Comparison of ENCODE assay signal across 8 cellular contexts in genomic region chr3:51538115-51538458, GRCh38. TPM values are rescaled to one million over a fixed set of nuclear protein-coding genes. Genes with fewer than 3 reads are reported as not detected.
DNase-seq lines count a peak whose midpoint lies in the region; ATAC-seq and TF ChIP-seq lines count a peak whose summit lies in the region.

No MANE protein-coding gene starts in this region.

- no peak for ATAC-seq in HG02610 (IDR thresholded peaks at IDR 0.05; ENCODE audit: unreplicated experiment)
- ATAC-seq in HG03460 (IDR thresholded peaks at IDR 0.05; ENCODE audit: unreplicated experiment) = no peak

- TF ChIP-seq CTCF in dorsolateral prefrontal cortex (IDR thresholded peaks at IDR 0.05 in 54 of 56, conservative IDR thresholded peaks at IDR 0.05 in 2 of 56; ENCODE audit: low read depth in 1 of 56, partially characterized antibody in 56 of 56) = no peak

- intact Hi-C loops in dorsolateral prefrontal cortex (cut with DNase I) = loop anchor here (1.0 to 5.0 kb wide), 2 partner anchors 36 to 37 kb away; partner anchors contain the start of gene DCAF1 (in 1 of the 2)

- H3K36me3 ChIP-seq in mesodermal cell (ENCODE audit: control insufficient read depth, insufficient read depth, low read length) (peaks cover 19% of the 10 kb centered on the region), urinary bladder (ENCODE audit: insufficient read depth) (no peaks in the 10 kb centered on the region)

- H3K27me3 ChIP-seq in dorsolateral prefrontal cortex = no peaks in the 10 kb centered on the region

- peaks cover 8% of the 10 kb centered on the region for H3K4me1 ChIP-seq in mesodermal cell (ENCODE audit: control insufficient read depth, insufficient read depth, low read length, poor library complexity, severe bottlenecking)
- H3K4me1 ChIP-seq in urinary bladder (ENCODE audit: insufficient read depth) = no peaks in the 10 kb centered on the region

- H3K27ac ChIP-seq in dorsolateral prefrontal cortex = peak overlapping the region; percentile 13 to 95 (median 89)
- peak overlapping the region; percentile 95 for H3K27ac ChIP-seq in mesodermal cell (ENCODE audit: low read depth, low read length, severe bottlenecking)
- no peak overlapping the region for H3K27ac ChIP-seq in urinary bladder (ENCODE audit: low read depth)

- H3K4me3 ChIP-seq in dorsolateral prefrontal cortex (peak overlapping the region; percentile 68 to 98 (median 92)), mesodermal cell (ENCODE audit: extremely low read depth, insufficient read depth, low read length, poor library complexity, severe bottlenecking) (peak overlapping the region; percentile 92), urinary bladder (ENCODE audit: low read depth, low read length) (peak overlapping the region; percentile 95)

- WGBS in mesodermal cell (ENCODE audit: insufficient coverage in 2 of 2), 2 experiments = 43 to 45% methylated on average over 2 of the region's 7 CpGs
- 2% methylated on average over 7 of the region's 7 CpGs for WGBS in urinary bladder

- no peaks in the 10 kb centered on the region for H3K9me3 ChIP-seq in mesodermal cell (ENCODE audit: control insufficient read depth, low read length)

- DNase-seq in activated CD4-positive, alpha-beta T cell treated with anti-CD3 and anti-CD28 coated beads for 48 hours = peak; percentile 8
- DNase-seq in activated CD4-positive, alpha-beta T cell treated with anti-CD3 and anti-CD28 coated beads for 4 hours = no peak
- DNase-seq in NCI-H69 (lab: John Stamatoyannopoulos, UW) = peak; percentile 49
- DNase-seq in dorsolateral prefrontal cortex = peak in 1 of 10 donors; percentile 26

RNA-seq across cellular contexts. Expression of gene RAD54L2, which starts 0.4 kb away (rescaled TPM):
- total RNA-seq in dorsolateral prefrontal cortex = 10 to 100 TPM; 23.8 to 45.2 (median 32.4) TPM
- polyA plus RNA-seq in mesodermal cell (2013, experiment 1 of 2) = 14.0 TPM
- 10.9 TPM for polyA plus RNA-seq in mesodermal cell (2013, experiment 2 of 2)
- 24.9 TPM for total RNA-seq in urinary bladder
- polyA plus RNA-seq in urinary bladder = 5.5 TPM

RNA-seq across cellular contexts. Expression of gene DCAF1, which starts 38.3 kb away (rescaled TPM):
- total RNA-seq in dorsolateral prefrontal cortex = 10 to 100 TPM; 14.4 to 25.0 (median 19.4) TPM
- polyA plus RNA-seq in mesodermal cell (2013, experiment 1 of 2) = 13.1 TPM
- 11.2 TPM for polyA plus RNA-seq in mesodermal cell (2013, experiment 2 of 2)
- 13.4 TPM for total RNA-seq in urinary bladder
- 14.6 TPM for polyA plus RNA-seq in urinary bladder

Comparison
In these comparisons a context has a peak if more than half of its experiments do, and no peak if none do; other contexts are left out.
1. DNase-seq: peak in activated CD4-positive, alpha-beta T cell treated with anti-CD3 and anti-CD28 coated beads for 48 hours (single experiment) and NCI-H69 (single experiment); none in activated CD4-positive, alpha-beta T cell treated with anti-CD3 and anti-CD28 coated beads for 4 hours (0 of 2).
2. Peak in every context shown above with its lines, with median percentiles within 50 percentile points of each other: H3K4me3 ChIP-seq.